In genomic region chr1:23559985-23560755, GRCh38 we compare ENCODE assay signal across 8 cellular contexts. TPM values are rescaled to one million over a fixed set of nuclear protein-coding genes. Genes with fewer than 3 reads are reported as not detected.
DNase-seq lines count a peak whose midpoint lies in the region; ATAC-seq, FAIRE-seq and TF ChIP-seq lines count a peak whose summit lies in the region.

No MANE protein-coding gene starts in this region.

- H3K4me1 ChIP-seq in kidney (ENCODE audit: control insufficient read depth in 1 of 2, insufficient read depth in 1 of 2, low read depth in 1 of 2, low read length in 2 of 2) (peaks cover 15 to 26% of the 10 kb centered on the region in 2 donors), testis (peaks cover 41% of the 10 kb centered on the region)

- peak overlapping the region; percentile 4 to 74 for H3K9ac ChIP-seq in kidney (ENCODE audit: low read length in 2 of 2)

- H3K9me3 Mint-ChIP-seq in activated naive CD4-positive, alpha-beta T cell treated with anti-CD3 and anti-CD28 coated beads, Interleukin-2, amount 50 U/mL, for 24 hours, result no peaks in the 10 kb centered on the region
- H3K9me3 Mint-ChIP-seq in activated naive CD4-positive, alpha-beta T cell treated with anti-CD3 and anti-CD28 coated beads, Interleukin-2, amount 50 U/mL, for 72 hours, result no peaks in the 10 kb centered on the region

- H3K27ac ChIP-seq in kidney (ENCODE audit: low read depth in 2 of 2, low read length in 2 of 2) (peak overlapping the region; percentile 91 to 95), testis (peak overlapping the region; percentile 64 to 88)

- FAIRE-seq in kidney (lab: Jason Lieb, UNC), result no peak

- H3K36me3 Mint-ChIP-seq in activated naive CD4-positive, alpha-beta T cell treated with anti-CD3 and anti-CD28 coated beads, Interleukin-2, amount 50 U/mL, for 24 hours, result no peaks in the 10 kb centered on the region
- H3K36me3 Mint-ChIP-seq in activated naive CD4-positive, alpha-beta T cell treated with anti-CD3 and anti-CD28 coated beads, Interleukin-2, amount 50 U/mL, for 72 hours, result peaks cover 11 to 47% of the 10 kb centered on the region in 2 donors

- H3K4me3 Mint-ChIP-seq in activated naive CD4-positive, alpha-beta T cell treated with anti-CD3 and anti-CD28 coated beads, Interleukin-2, amount 50 U/mL, for 24 hours, result peak overlapping the region; percentile 92

- no peaks in the 10 kb centered on the region for H3K27me3 Mint-ChIP-seq in activated naive CD4-positive, alpha-beta T cell treated with anti-CD3 and anti-CD28 coated beads, Interleukin-2, amount 50 U/mL, for 24 hours

- no peak overlapping the region for H3K27ac Mint-ChIP-seq in activated naive CD4-positive, alpha-beta T cell treated with anti-CD3 and anti-CD28 coated beads, Interleukin-2, amount 50 U/mL, for 24 hours
- peak overlapping the region; percentile 70 to 92 for H3K27ac Mint-ChIP-seq in activated naive CD4-positive, alpha-beta T cell treated with anti-CD3 and anti-CD28 coated beads, Interleukin-2, amount 50 U/mL, for 72 hours

- H3K4me3 ChIP-seq in kidney (ENCODE audit: low read length in 2 of 2) (peak overlapping the region; percentile 11 to 82), testis (peak overlapping the region; percentile 55 to 65)

- POLR2A ChIA-PET in GM10248 (lab: Yijun Ruan, JAX), result interaction anchor here (0.6 to 3.0 kb wide), 7 partner anchors 10 to 45 kb away, joined by 3 to 22 read pairs (median 6); no protein-coding TSS in a partner anchor

- no peak for TF ChIP-seq POLR2A in testis (IDR thresholded peaks at IDR 0.05)

- TF ChIP-seq CTCF in kidney (IDR thresholded peaks at IDR 0.05; ENCODE audit: borderline replicate concordance, extremely low read depth, insufficient read depth) (no peak), testis (IDR thresholded peaks at IDR 0.05) (no peak), GM10248 (IDR thresholded peaks at IDR 0.05; ENCODE audit: control extremely low read depth, extremely low read depth, low read depth, missing control alignments) (no peak)

- DNase-seq in activated naive CD4-positive, alpha-beta T cell treated with anti-CD3 and anti-CD28 coated beads, Interleukin-2, amount 50 U/mL, for 16 hours, result no peak
- DNase-seq in activated naive CD4-positive, alpha-beta T cell treated with anti-CD3 and anti-CD28 coated beads, Interleukin-2, amount 50 U/mL, for 72 hours (ENCODE audit: low spot score in 2 of 2), result no peak
- DNase-seq in kidney (no peak), testis (no peak), GM10248 (ENCODE audit: extremely low spot score) (no peak)
- no peak for DNase-seq in activated CD4-positive, alpha-beta T cell treated with anti-CD3 and anti-CD28 coated beads, Interleukin-2, amount 50 U/mL, for 4 hours

- H3K27me3 ChIP-seq in testis, result no peaks in the 10 kb centered on the region

- H3K9me3 ChIP-seq in kidney (ENCODE audit: control insufficient read depth in 1 of 2, low read length in 2 of 2), result no peaks in the 10 kb centered on the region
- H3K9me3 ChIP-seq in testis, result no peaks in the 10 kb centered on the region

- ATAC-seq in activated naive CD4-positive, alpha-beta T cell treated with anti-CD3 and anti-CD28 coated beads, Interleukin-2, amount 50 U/mL, for 72 hours, result no peak
- no peak for ATAC-seq in GM18867 (IDR thresholded peaks at IDR 0.05; ENCODE audit: unreplicated experiment)

- CTCF ChIA-PET in GM10248 (lab: Yijun Ruan, JAX), result interaction anchor here (1.2 to 24.9 kb wide), 8 partner anchors 12 to 76 kb away, joined by 3 to 858 read pairs (median 6); no protein-coding TSS in a partner anchor

- H3K4me1 Mint-ChIP-seq in activated naive CD4-positive, alpha-beta T cell treated with anti-CD3 and anti-CD28 coated beads, Interleukin-2, amount 50 U/mL, for 24 hours, result peaks cover 70% of the 10 kb centered on the region

- WGBS in testis, 2 donors, result 28% methylated on average over 6 of the region's 6 CpGs

- intact Hi-C loops in kidney (cut with DNase I), result no loop called here
- intact Hi-C loops in testis (cut with DNase I; ENCODE audit: low total_unique reads), result no loop called here

- H3K36me3 ChIP-seq in kidney (ENCODE audit: control insufficient read depth in 1 of 2, insufficient read depth in 2 of 2, low read length in 2 of 2) (peaks cover 0 to 8% of the 10 kb centered on the region in 2 donors), testis (ENCODE audit: low read depth, missing control alignments) (no peaks in the 10 kb centered on the region)

RNA-seq across cellular contexts. Expression of gene ID3, which starts 0.9 kb away (rescaled TPM):
- 100 to 1,000 TPM in 1 of 2 donors, 10 to 100 TPM in 1; 31.5 to 290 TPM for total RNA-seq in activated naive CD4-positive, alpha-beta T cell treated with anti-CD3 and anti-CD28 coated beads, Interleukin-2, amount 50 U/mL, for 72 hours
- 97.8 TPM for total RNA-seq in kidney
- 157 TPM for polyA plus RNA-seq in kidney (ENCODE audit: insufficient read depth, low read depth, low replicate concordance)
- 10 to 100 TPM; 27.2 to 34.5 TPM for total RNA-seq in testis
- polyA plus RNA-seq in testis (ENCODE audit: insufficient read depth, low read depth, low replicate concordance), result 24.5 TPM

RNA-seq across cellular contexts. Expression of gene E2F2, which starts 29.1 kb away (rescaled TPM):
- total RNA-seq in activated naive CD4-positive, alpha-beta T cell treated with anti-CD3 and anti-CD28 coated beads, Interleukin-2, amount 50 U/mL, for 72 hours, result 10 to 100 TPM; 19.3 to 23.2 TPM
- total RNA-seq in kidney (0.50 TPM), testis (1 to 10 TPM; 4.2 to 6.6 TPM)
- polyA plus RNA-seq in kidney (ENCODE audit: insufficient read depth, low read depth, low replicate concordance) (not detected), testis (ENCODE audit: insufficient read depth, low read depth, low replicate concordance) (4.8 TPM)
